Comparison of ENCODE assay signal across 27 cellular contexts in the genomic region with DNA sequence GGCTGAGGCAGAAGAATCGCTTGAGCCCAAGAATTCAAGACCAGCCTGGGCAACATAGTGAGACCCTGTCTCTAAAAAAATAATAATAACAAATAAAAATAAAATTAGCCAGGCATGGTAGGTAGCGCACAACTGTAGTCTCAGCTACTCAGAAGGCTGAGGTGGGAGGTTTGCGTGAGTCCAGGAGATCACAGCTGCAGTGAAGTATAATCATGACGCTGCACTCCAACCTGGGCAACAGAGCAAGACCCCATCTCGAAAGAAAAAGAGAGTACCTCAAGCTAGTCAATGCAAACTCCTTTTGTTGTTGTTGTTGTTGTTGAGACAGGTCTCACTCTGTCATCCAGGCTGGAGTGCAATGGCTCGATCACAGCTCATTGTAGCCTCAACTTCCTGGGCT.
"Had no signal": no experiment of that assay in that cellular context is flagged by ENCODE, and none has a peak within 500 bp of the region (broad histone marks: within the 10 kb centered on the region; RNA-seq: fewer than 3 reads in every experiment).

No MANE protein-coding gene starts in this region.

- H3K36me3 ChIP-seq: esophagus squamous epithelium, gastrocnemius medialis, heart right ventricle, left lung, lower lobe of right lung had no signal

- ATAC-seq: effector memory CD8-positive, alpha-beta T cell; esophagus mucosa; gastrocnemius medialis; heart right ventricle; left cardiac atrium; left lung; left ventricle myocardium superior; lower lobe of right lung; mucosa of descending colon had no signal

- H3K4me3 Mint-ChIP-seq: dendritic cell treated with granulocyte-macrophage colony-stimulating factor and Interleukin-4, amounts not matched to agents 40 ng/mL and 50 ng/mL, for 4 days; effector memory CD8-positive, alpha-beta T cell; endodermal cell; mesothelial cell of epicardium; naive B cell had no signal

- H3K27ac ChIP-seq: coronary artery, epithelial cell of prostate, esophagus squamous epithelium, gastrocnemius medialis, heart right ventricle, left lung, lower lobe of right lung had no signal

- H3K9me3 Mint-ChIP-seq: effector memory CD8-positive, alpha-beta T cell; mesothelial cell of epicardium; naive B cell had no signal

- H3K4me1 ChIP-seq: esophagus squamous epithelium, gastrocnemius medialis, heart right ventricle, left lung, lower lobe of right lung had no signal

- FAIRE-seq: endometrium, islet of Langerhans, keratinocyte had no signal

- H3K27me3 ChIP-seq: left lung had no signal

- H3K27ac Mint-ChIP-seq: dendritic cell treated with granulocyte-macrophage colony-stimulating factor and Interleukin-4, amounts not matched to agents 40 ng/mL and 50 ng/mL, for 4 days; effector memory CD8-positive, alpha-beta T cell; endodermal cell; mesothelial cell of epicardium; naive B cell had no signal

- H3K4me3 ChIP-seq: coronary artery, esophagus squamous epithelium, gastrocnemius medialis, heart right ventricle, left lung, lower lobe of right lung, mucosa of descending colon had no signal

- H3K4me1 Mint-ChIP-seq: mesothelial cell of epicardium had no signal

- DNase-seq: effector CD8-positive, alpha-beta T cell; effector memory CD8-positive, alpha-beta T cell; erythroblast; esophagus squamous epithelium; foreskin fibroblast; foreskin melanocyte; gastrocnemius medialis; glutamatergic neuron; head of caudate nucleus; heart right ventricle; hippocampal formation; left cardiac atrium; left lung; left ventricle myocardium superior; lower lobe of right lung; mesenchymal stem cell; mucosa of descending colon; naive B cell had no signal

- H3K9me3 ChIP-seq: esophagus squamous epithelium, gastrocnemius medialis, heart right ventricle, left lung, lower lobe of right lung, mucosa of descending colon had no signal

- H3K36me3 Mint-ChIP-seq: mesothelial cell of epicardium, naive B cell had no signal
